In the genomic region with DNA sequence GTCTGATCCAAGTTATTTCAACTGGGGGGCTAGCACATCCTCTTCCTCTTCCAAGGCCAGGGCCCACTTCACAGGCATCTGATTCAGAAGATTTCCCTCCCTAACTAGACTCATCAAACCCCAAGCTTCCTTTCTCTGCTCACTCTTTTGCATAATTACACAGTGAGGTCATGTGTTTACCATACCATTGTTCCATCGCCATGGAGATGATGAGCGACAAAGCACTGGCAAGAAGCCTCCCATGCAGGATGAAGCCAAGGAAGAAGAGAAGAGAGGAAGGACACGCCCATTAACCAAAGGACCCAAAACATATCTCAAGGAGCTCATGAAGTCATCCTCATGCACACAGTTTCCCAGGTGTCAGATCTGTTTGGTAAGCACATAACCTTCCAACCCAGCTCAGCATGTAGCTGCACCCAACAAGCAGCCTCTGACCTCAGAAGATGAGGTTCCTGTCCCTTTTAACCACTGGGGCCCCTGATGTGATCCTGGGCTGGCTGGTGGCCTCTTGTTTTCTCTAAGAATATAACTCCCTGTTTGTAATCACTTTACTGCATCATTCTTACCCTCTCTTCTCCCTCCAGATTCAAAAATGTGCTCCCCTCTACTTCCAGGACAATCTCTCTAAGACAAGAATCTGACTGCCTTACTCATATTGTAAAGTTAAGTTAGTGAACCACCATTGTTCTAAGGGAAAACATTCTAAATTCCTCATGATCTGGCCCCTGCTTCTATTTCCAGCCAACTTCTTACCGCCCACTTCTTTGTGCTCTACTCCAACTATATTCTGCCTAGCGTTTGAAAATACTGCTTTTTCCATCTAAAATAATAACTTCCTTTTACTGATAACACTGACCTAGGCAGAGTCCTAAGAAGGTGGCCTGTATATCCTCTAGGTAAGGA, we compare ENCODE assay signal across 1 cellular context.
TF ChIP-seq lines count a peak whose summit lies in the region.

No MANE protein-coding gene starts in this region.

TF ChIP-seq in HepG2, 621 proteins besides CTCF, POLR2A, EP300 and RAD21 (continued from another document):
- TF ChIP-seq, protein P1, sequence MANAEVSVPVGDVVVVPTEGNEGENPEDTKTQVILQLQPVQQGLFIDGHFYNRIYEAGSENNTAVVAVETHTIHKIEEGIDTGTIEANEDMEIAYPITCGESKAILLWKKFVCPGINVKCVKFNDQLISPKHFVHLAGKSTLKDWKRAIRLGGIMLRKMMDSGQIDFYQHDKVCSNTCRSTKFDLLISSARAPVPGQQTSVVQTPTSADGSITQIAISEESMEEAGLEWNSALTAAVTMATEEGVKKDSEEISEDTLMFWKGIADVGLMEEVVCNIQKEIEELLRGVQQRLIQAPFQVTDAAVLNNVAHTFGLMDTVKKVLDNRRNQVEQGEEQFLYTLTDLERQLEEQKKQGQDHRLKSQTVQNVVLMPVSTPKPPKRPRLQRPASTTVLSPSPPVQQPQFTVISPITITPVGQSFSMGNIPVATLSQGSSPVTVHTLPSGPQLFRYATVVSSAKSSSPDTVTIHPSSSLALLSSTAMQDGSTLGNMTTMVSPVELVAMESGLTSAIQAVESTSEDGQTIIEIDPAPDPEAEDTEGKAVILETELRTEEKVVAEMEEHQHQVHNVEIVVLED (CRISPR knock-in tag; IDR thresholded peaks at IDR 0.05; ENCODE audit: borderline replicate concordance) = no peak
- TF ChIP-seq MBNL3 (CRISPR knock-in tag; conservative IDR thresholded peaks at IDR 0.05) (no peak), TFDP2 (CRISPR knock-in tag; IDR thresholded peaks at IDR 0.05) (no peak), SOX13 (IDR thresholded peaks at IDR 0.05) (no peak), SOX13 (CRISPR knock-in tag; conservative IDR thresholded peaks at IDR 0.05 in 1 of 2, IDR thresholded peaks at IDR 0.05 in 1 of 2) (peak in 1 of 2 experiments; percentile 19; a peak in 1 of 4 replicates)
- TF ChIP-seq, protein P2, sequence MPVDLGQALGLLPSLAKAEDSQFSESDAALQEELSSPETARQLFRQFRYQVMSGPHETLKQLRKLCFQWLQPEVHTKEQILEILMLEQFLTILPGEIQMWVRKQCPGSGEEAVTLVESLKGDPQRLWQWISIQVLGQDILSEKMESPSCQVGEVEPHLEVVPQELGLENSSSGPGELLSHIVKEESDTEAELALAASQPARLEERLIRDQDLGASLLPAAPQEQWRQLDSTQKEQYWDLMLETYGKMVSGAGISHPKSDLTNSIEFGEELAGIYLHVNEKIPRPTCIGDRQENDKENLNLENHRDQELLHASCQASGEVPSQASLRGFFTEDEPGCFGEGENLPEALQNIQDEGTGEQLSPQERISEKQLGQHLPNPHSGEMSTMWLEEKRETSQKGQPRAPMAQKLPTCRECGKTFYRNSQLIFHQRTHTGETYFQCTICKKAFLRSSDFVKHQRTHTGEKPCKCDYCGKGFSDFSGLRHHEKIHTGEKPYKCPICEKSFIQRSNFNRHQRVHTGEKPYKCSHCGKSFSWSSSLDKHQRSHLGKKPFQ (CRISPR knock-in tag; IDR thresholded peaks at IDR 0.05; ENCODE audit: insufficient replicate concordance) = no peak
